28 cellular contexts compared by ENCODE assay signal in genomic region chr12:74988156-74988555, GRCh38.
"Had no signal": no experiment of that assay in that cellular context is flagged by ENCODE, and none has a peak within 500 bp of the region (broad histone marks: within the 10 kb centered on the region; RNA-seq: fewer than 3 reads in every experiment).

No MANE protein-coding gene starts in this region.

- H3K4me3 ChIP-seq: neural progenitor cell, ovary, psoas muscle, right lobe of liver, sigmoid colon, suprapubic skin, testis, tibial artery, transverse colon, upper lobe of right lung, uterus had no signal

- H3K27me3 Mint-ChIP-seq: naive thymus-derived CD8-positive, alpha-beta T cell; natural killer cell treated with Interleukin-12 subunit alpha and Interleukin-12 subunit beta and Interleukin-15 and Interleukin-18, amount 100 ng/mL, for 72 hours; progenitor cell of endocrine pancreas; stimulated activated memory B cell treated with anti-CD40 and anti-IgM and Interleukin-4, amounts not matched to agents 10 μg/mL and 1 μg/mL and 100 μg/mL, for 72 hours; stimulated activated naive CD8-positive, alpha-beta T cell treated with anti-CD3 and anti-CD28 coated beads, Interleukin-15, amount 100 ng/mL, for 72 hours; type B pancreatic cell had no signal

- H3K4me1 ChIP-seq: neural progenitor cell, parathyroid adenoma, psoas muscle, sigmoid colon, suprapubic skin, testis, tibial artery, upper lobe of right lung, uterus had no signal

- H3K9me3 Mint-ChIP-seq: stimulated activated memory B cell treated with anti-CD40 and anti-IgM and Interleukin-4, amounts not matched to agents 10 μg/mL and 1 μg/mL and 100 μg/mL, for 72 hours; stimulated activated naive CD8-positive, alpha-beta T cell treated with anti-CD3 and anti-CD28 coated beads, Interleukin-15, amount 100 ng/mL, for 72 hours had no signal

- H3K4me1 Mint-ChIP-seq: naive thymus-derived CD8-positive, alpha-beta T cell; neural progenitor cell; stimulated activated memory B cell treated with anti-CD40 and anti-IgM and Interleukin-4, amounts not matched to agents 10 μg/mL and 1 μg/mL and 100 μg/mL, for 72 hours; stimulated activated naive CD8-positive, alpha-beta T cell treated with anti-CD3 and anti-CD28 coated beads, Interleukin-15, amount 100 ng/mL, for 72 hours had no signal

- H3K36me3 ChIP-seq: neural progenitor cell, ovary, right lobe of liver, sigmoid colon, suprapubic skin, tibial artery, transverse colon, upper lobe of right lung, uterus had no signal

- H3K27me3 ChIP-seq: neural progenitor cell, ovary, right lobe of liver, sigmoid colon, suprapubic skin, testis, tibial artery, transverse colon, upper lobe of right lung, uterus had no signal

- H3K36me3 Mint-ChIP-seq: naive thymus-derived CD8-positive, alpha-beta T cell; natural killer cell treated with Interleukin-12 subunit alpha and Interleukin-12 subunit beta and Interleukin-15 and Interleukin-18, amount 100 ng/mL, for 72 hours; neural progenitor cell; stimulated activated memory B cell treated with anti-CD40 and anti-IgM and Interleukin-4, amounts not matched to agents 10 μg/mL and 1 μg/mL and 100 μg/mL, for 72 hours; type B pancreatic cell had no signal

- DNase-seq: naive thymus-derived CD8-positive, alpha-beta T cell; occipital lobe; ovary; psoas muscle; right cardiac atrium; right lobe of liver; sigmoid colon; small intestine; stimulated activated CD4-positive, alpha-beta T cell treated with anti-CD3 and anti-CD28 coated beads, Interleukin-1b, Interleukin-23, amount 100 ng/mL, for 48 hours; stimulated activated CD4-positive, alpha-beta T cell treated with anti-CD3 and anti-CD28 coated beads, Interleukin-4, amount 100 ng/mL, for 1 hour; stimulated activated CD4-positive, alpha-beta T cell treated with anti-CD3 and anti-CD28 coated beads, Interleukin-4, amount 100 ng/mL, for 4 hours; stimulated activated CD8-positive, alpha-beta memory T cell treated with anti-CD3 and anti-CD28 coated beads, Interleukin-4, amount 100 ng/mL, for 48 hours; stimulated activated naive CD4-positive, alpha-beta T cell; stimulated activated naive CD8-positive, alpha-beta T cell treated with anti-CD3 and anti-CD28 coated beads, Interleukin-15, amount 100 ng/mL, for 72 hours; stimulated activated naive CD8-positive, alpha-beta T cell treated with anti-CD3 and anti-CD28 coated beads, Interleukin-15, Interleukin-2, amounts not matched to agents 100 U/mL and 50 U/mL, for 24 hours; substantia nigra; testis; tibial artery; transverse colon; upper lobe of right lung; uterus had no signal

- H3K27ac ChIP-seq: neural progenitor cell, ovary, parathyroid adenoma, psoas muscle, right lobe of liver, sigmoid colon, suprapubic skin, testis, tibial artery, transverse colon, upper lobe of right lung, uterus had no signal

- ATAC-seq: naive thymus-derived CD8-positive, alpha-beta T cell; natural killer cell treated with Interleukin-12 subunit alpha and Interleukin-12 subunit beta and Interleukin-15 and Interleukin-18, amount 100 ng/mL, for 72 hours; psoas muscle; right cardiac atrium; right lobe of liver; stimulated activated memory B cell treated with anti-CD40 and anti-IgM and Interleukin-4, amounts not matched to agents 10 μg/mL and 1 μg/mL and 100 μg/mL, for 72 hours; stimulated activated naive CD8-positive, alpha-beta T cell treated with anti-CD3 and anti-CD28 coated beads, Interleukin-15, amount 100 ng/mL, for 72 hours; stimulated activated naive CD8-positive, alpha-beta T cell treated with anti-CD3 and anti-CD28 coated beads, Interleukin-15, Interleukin-2, amounts not matched to agents 100 U/mL and 50 U/mL, for 24 hours; upper lobe of right lung had no signal

- H3K4me3 Mint-ChIP-seq: naive thymus-derived CD8-positive, alpha-beta T cell; natural killer cell treated with Interleukin-12 subunit alpha and Interleukin-12 subunit beta and Interleukin-15 and Interleukin-18, amount 100 ng/mL, for 72 hours; neural progenitor cell; stimulated activated memory B cell treated with anti-CD40 and anti-IgM and Interleukin-4, amounts not matched to agents 10 μg/mL and 1 μg/mL and 100 μg/mL, for 72 hours; stimulated activated naive CD8-positive, alpha-beta T cell treated with anti-CD3 and anti-CD28 coated beads, Interleukin-15, amount 100 ng/mL, for 72 hours; type B pancreatic cell had no signal

- H3K27ac Mint-ChIP-seq: naive thymus-derived CD8-positive, alpha-beta T cell; natural killer cell treated with Interleukin-12 subunit alpha and Interleukin-12 subunit beta and Interleukin-15 and Interleukin-18, amount 100 ng/mL, for 72 hours; neural progenitor cell; progenitor cell of endocrine pancreas; stimulated activated memory B cell treated with anti-CD40 and anti-IgM and Interleukin-4, amounts not matched to agents 10 μg/mL and 1 μg/mL and 100 μg/mL, for 72 hours; stimulated activated naive CD8-positive, alpha-beta T cell treated with anti-CD3 and anti-CD28 coated beads, Interleukin-15, amount 100 ng/mL, for 72 hours; type B pancreatic cell had no signal

- H3K9me3 ChIP-seq: ovary, psoas muscle, right lobe of liver, sigmoid colon, suprapubic skin, testis, tibial artery, transverse colon, upper lobe of right lung, uterus had no signal
